Comparison of ENCODE assay signal across 9 cellular contexts in genomic region chr3:34260266-34260990, GRCh38.
DNase-seq lines count a peak whose midpoint lies in the region; ATAC-seq and TF ChIP-seq lines count a peak whose summit lies in the region.
"Had no signal": no experiment of that assay in that cellular context is flagged by ENCODE, and none has a peak within 500 bp of the region (broad histone marks: within the 10 kb centered on the region; RNA-seq: fewer than 3 reads in every experiment).

No MANE protein-coding gene starts in this region.

- no peaks in the 10 kb centered on the region for H3K27me3 ChIP-seq in CD8-positive, alpha-beta T cell (ENCODE audit: insufficient read depth, low read length)
- H3K27me3 ChIP-seq in Karpas-422 (ENCODE audit: low read length): 0 out of 2 replicates have a peak, but pooled peaks cover 3% of the 10 kb centered on the region

- no peaks in the 10 kb centered on the region for H4K20me1 ChIP-seq in Karpas-422 (ENCODE audit: insufficient read depth, low read depth, low read length)

- H3K36me3 ChIP-seq in CD8-positive, alpha-beta T cell (ENCODE audit: insufficient read depth, low read length): no peaks in the 10 kb centered on the region
- no peaks in the 10 kb centered on the region for H3K36me3 ChIP-seq in Karpas-422 (ENCODE audit: insufficient read depth, low read length)

- no peak overlapping the region for H3K9ac ChIP-seq in Karpas-422 (ENCODE audit: low read length)

- TF ChIP-seq CTCF in CD8-positive, alpha-beta T cell (IDR thresholded peaks at IDR 0.05): peak; percentile 20
- TF ChIP-seq CTCF in retinal pigment epithelial cell (conservative IDR thresholded peaks at IDR 0.05; ENCODE audit: low read depth, low read length): peak; percentile 86

- ATAC-seq in CD8-positive, alpha-beta T cell: no peak
- peak; percentile 42 for ATAC-seq in GM18907 (IDR thresholded peaks at IDR 0.05; ENCODE audit: unreplicated experiment)

- no peaks in the 10 kb centered on the region for H3K9me3 Mint-ChIP-seq in CD8-positive, alpha-beta T cell
- no peaks in the 10 kb centered on the region for H3K9me3 Mint-ChIP-seq in activated CD4-positive, alpha-beta memory T cell treated with anti-CD3 and anti-CD28 coated beads, Interleukin-2, amount 10 ng/mL, durations not matched to agents 7 days and 5 days

- H3K4me3 ChIP-seq in CD8-positive, alpha-beta T cell (ENCODE audit: low read depth, low read length): no peak overlapping the region
- H3K4me3 ChIP-seq in Karpas-422 (ENCODE audit: low read length) (no peak overlapping the region), retinal pigment epithelial cell (ENCODE audit: low read length) (no peak overlapping the region)
- H3K4me3 ChIP-seq: skin epidermis had no signal

- H3K79me2 ChIP-seq in Karpas-422 (ENCODE audit: low read length): no peaks in the 10 kb centered on the region

- DNase-seq in CD8-positive, alpha-beta T cell: no peak
- peak; percentile 74 for DNase-seq in Karpas-422
- peak; percentile 20 for DNase-seq in activated CD4-positive, alpha-beta memory T cell treated with anti-CD3 and anti-CD28 coated beads, Interleukin-2, amount 10 ng/mL, durations not matched to agents 7 days and 5 days
- DNase-seq in head of caudate nucleus: peak in 40 of 42 donors; percentile 16 to 82 (median 58)
- DNase-seq in retinal pigment epithelial cell (ENCODE audit: low read depth): no peak
- DNase-seq in NCI-H2107 (lab: John Stamatoyannopoulos, UW): no peak
- no peak for DNase-seq in T-helper 9 cell

- no peak overlapping the region for H3K27ac Mint-ChIP-seq in CD8-positive, alpha-beta T cell
- no peak overlapping the region for H3K27ac Mint-ChIP-seq in activated CD4-positive, alpha-beta memory T cell treated with anti-CD3 and anti-CD28 coated beads, Interleukin-2, amount 10 ng/mL, durations not matched to agents 7 days and 5 days

- no peaks in the 10 kb centered on the region for H3K9me3 ChIP-seq in CD8-positive, alpha-beta T cell (ENCODE audit: low read length)
- H3K9me3 ChIP-seq in Karpas-422 (ENCODE audit: low read length): no peaks in the 10 kb centered on the region

- no peaks in the 10 kb centered on the region for H3K4me1 ChIP-seq in CD8-positive, alpha-beta T cell (ENCODE audit: insufficient read depth, low read length)
- peaks cover 53% of the 10 kb centered on the region for H3K4me1 ChIP-seq in Karpas-422 (ENCODE audit: low read length)

- CTCF ChIA-PET in CD8-positive, alpha-beta T cell (lab: Charles Lee): interaction anchor here (0.8 to 1.3 kb wide), 3 partner anchors 11 to 21 kb away, joined by 3 to 5 read pairs (median 4); no protein-coding TSS in a partner anchor
- CTCF ChIA-PET in activated CD4-positive, alpha-beta memory T cell treated with anti-CD3 and anti-CD28 coated beads, Interleukin-2, amount 10 ng/mL, durations not matched to agents 7 days and 5 days (lab: Charles Lee): interaction anchor here (1.2 kb wide), 2 partner anchors 13 to 377 kb away, joined by 3 read pairs; no protein-coding TSS in a partner anchor

- H3K4me1 Mint-ChIP-seq in CD8-positive, alpha-beta T cell (ENCODE audit: low read depth): no peaks in the 10 kb centered on the region
- H3K4me1 Mint-ChIP-seq in activated CD4-positive, alpha-beta memory T cell treated with anti-CD3 and anti-CD28 coated beads, Interleukin-2, amount 10 ng/mL, durations not matched to agents 7 days and 5 days: no peaks in the 10 kb centered on the region

- POLR2A ChIA-PET in CD8-positive, alpha-beta T cell (lab: Charles Lee): interaction anchor here (1.0 kb wide), 1 partner anchor 49 kb away, joined by 3 read pairs; no protein-coding TSS in a partner anchor
- POLR2A ChIA-PET in activated CD4-positive, alpha-beta memory T cell treated with anti-CD3 and anti-CD28 coated beads, Interleukin-2, amount 10 ng/mL, durations not matched to agents 7 days and 5 days (lab: Charles Lee): no interaction called here

- H3K27ac ChIP-seq in CD8-positive, alpha-beta T cell (ENCODE audit: low read depth, low read length): no peak overlapping the region
- H3K27ac ChIP-seq in Karpas-422 (ENCODE audit: low read length): no peak overlapping the region
- H3K27ac ChIP-seq: skin epidermis had no signal

- no peak overlapping the region for H3K4me3 Mint-ChIP-seq in CD8-positive, alpha-beta T cell
- H3K4me3 Mint-ChIP-seq in activated CD4-positive, alpha-beta memory T cell treated with anti-CD3 and anti-CD28 coated beads, Interleukin-2, amount 10 ng/mL, durations not matched to agents 7 days and 5 days: no peak overlapping the region

- H2AFZ ChIP-seq in Karpas-422 (ENCODE audit: low read length): no peak overlapping the region

- no peaks in the 10 kb centered on the region for H3K36me3 Mint-ChIP-seq in CD8-positive, alpha-beta T cell
- no peaks in the 10 kb centered on the region for H3K36me3 Mint-ChIP-seq in activated CD4-positive, alpha-beta memory T cell treated with anti-CD3 and anti-CD28 coated beads, Interleukin-2, amount 10 ng/mL, durations not matched to agents 7 days and 5 days (ENCODE audit: low read depth)

- H3K9me2 ChIP-seq in Karpas-422 (replicated peaks; ENCODE audit: insufficient read depth, low read length): no peaks in the 10 kb centered on the region

- H3K4me2 ChIP-seq in Karpas-422 (ENCODE audit: low read depth, low read length, poor library complexity, severe bottlenecking): no peak overlapping the region

- intact Hi-C loops in CD8-positive, alpha-beta T cell (cut with DNase I, micrococcal nuclease): no loop called here
- intact Hi-C loops in head of caudate nucleus (cut with DNase I): no loop called here

- peaks cover 3% of the 10 kb centered on the region for H3K27me3 Mint-ChIP-seq in CD8-positive, alpha-beta T cell (ENCODE audit: low read depth)
- H3K27me3 Mint-ChIP-seq in activated CD4-positive, alpha-beta memory T cell treated with anti-CD3 and anti-CD28 coated beads, Interleukin-2, amount 10 ng/mL, durations not matched to agents 7 days and 5 days: peaks cover 8% of the 10 kb centered on the region

Comparison
In these comparisons a context has a peak if more than half of its experiments do, and no peak if none do; other contexts are left out.
1. DNase-seq: peak in Karpas-422 (single experiment), activated CD4-positive, alpha-beta memory T cell treated with anti-CD3 and anti-CD28 coated beads, Interleukin-2, amount 10 ng/mL, durations not matched to agents 7 days and 5 days (single experiment) and head of caudate nucleus (40 of 42); none in CD8-positive, alpha-beta T cell (0 of 7), retinal pigment epithelial cell (single experiment), NCI-H2107 (single experiment) and T-helper 9 cell (single experiment).